16 cellular contexts compared by ENCODE assay signal in the genomic region with DNA sequence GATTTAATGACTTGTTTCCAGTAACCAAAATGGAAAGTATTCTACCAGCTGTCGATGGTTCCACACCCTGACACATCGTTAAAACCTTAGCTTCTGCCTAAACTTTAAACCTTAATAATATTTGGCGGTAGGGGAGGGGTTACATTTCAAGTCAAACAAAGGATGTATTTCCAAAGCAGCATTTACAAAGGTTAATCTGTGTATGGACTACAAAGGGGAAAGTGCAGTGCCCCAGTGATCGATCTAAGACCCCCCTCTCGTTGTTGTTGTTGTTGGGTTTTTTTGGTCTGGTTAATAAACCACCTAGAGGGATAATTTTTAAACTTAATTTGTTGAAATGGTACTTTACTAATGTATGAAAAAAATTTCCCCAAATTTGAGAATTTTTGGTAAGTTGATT. TPM values are rescaled to one million over a fixed set of nuclear protein-coding genes. Genes with fewer than 3 reads are reported as not detected.
DNase-seq lines count a peak whose midpoint lies in the region; ATAC-seq, FAIRE-seq and TF ChIP-seq lines count a peak whose summit lies in the region.
"Had no signal": no experiment of that assay in that cellular context is flagged by ENCODE, and none has a peak within 500 bp of the region (broad histone marks: within the 10 kb centered on the region; RNA-seq: fewer than 3 reads in every experiment).

No MANE protein-coding gene starts in this region.

- H3K36me3 ChIP-seq in iPS-15b (ENCODE audit: control insufficient read depth, insufficient read depth, low read length) (no peaks in the 10 kb centered on the region), sigmoid colon (no peaks in the 10 kb centered on the region)
- H3K36me3 ChIP-seq: BLaER1, MG63, neutrophil had no signal

- TF ChIP-seq CTCF in sigmoid colon (IDR thresholded peaks at IDR 0.05): no peak

- H3K4me3 ChIP-seq in iPS-15b (ENCODE audit: low read depth, low read length): peak overlapping the region; percentile 93
- peak overlapping the region in 1 of 4 donors; percentile 74 for H3K4me3 ChIP-seq in sigmoid colon
- H3K4me3 ChIP-seq: BLaER1 had no signal

- no peaks in the 10 kb centered on the region for H3K9me3 ChIP-seq in iPS-15b (ENCODE audit: control insufficient read depth, insufficient read depth, low read length)
- no peaks in the 10 kb centered on the region for H3K9me3 ChIP-seq in sigmoid colon
- H3K9me3 ChIP-seq: MG63, neutrophil had no signal

- no peak overlapping the region for H3K9ac ChIP-seq in iPS-15b (ENCODE audit: low read depth, low read length)
- H3K9ac ChIP-seq: BLaER1 had no signal

- WGBS in sigmoid colon, 2 donors: 65 to 83% methylated on average over 5 of the region's 5 CpGs

- DNase-seq in GM19239 (ENCODE audit: insufficient read length, low spot score): no peak
- peak; percentile 33 for DNase-seq in SW480 (ENCODE audit: low spot score)
- DNase-seq in sigmoid colon: no peak
- DNase-seq in SHP77 treated with DMSO at 0.1 percent for 48 hours (lab: John Stamatoyannopoulos, UW): no peak
- DNase-seq in hepatic stellate cell (ENCODE audit: low spot score): no peak
- DNase-seq: activated CD4-positive, alpha-beta T cell treated with anti-CD3 and anti-CD28 coated beads for 36 hours; activated T-cell treated with anti-CD3 and anti-CD28 coated beads, Interleukin-2, amount 50 U/mL, for 48 hours; left cardiac atrium; MG63; stimulated activated CD8-positive, alpha-beta memory T cell treated with anti-CD3 and anti-CD28 coated beads, Interleukin-4, amount 100 ng/mL, for 48 hours; T-helper 1 cell had no signal

- intact Hi-C loops in sigmoid colon (cut with DNase I): loop anchor here (2.0 to 5.0 kb wide), 3 partner anchors 34 to 137 kb away; a partner anchor contains a TSS

- peaks cover 20% of the 10 kb centered on the region for H3K4me1 ChIP-seq in iPS-15b (ENCODE audit: control insufficient read depth, insufficient read depth, low read length)
- peaks cover 0 to 16% (median 7%) of the 10 kb centered on the region in 4 donors for H3K4me1 ChIP-seq in sigmoid colon
- H3K4me1 ChIP-seq: BLaER1 had no signal

- H3K27me3 ChIP-seq in iPS-15b (ENCODE audit: control insufficient read depth, insufficient read depth, low read length) (peaks cover 3% of the 10 kb centered on the region), sigmoid colon (no peaks in the 10 kb centered on the region)
- H3K27me3 ChIP-seq: BLaER1, MG63 had no signal

- ATAC-seq in HG03342 (IDR thresholded peaks at IDR 0.05; ENCODE audit: unreplicated experiment) (no peak), GM21528 (IDR thresholded peaks at IDR 0.05; ENCODE audit: low FRiP score, unreplicated experiment) (no peak)
- ATAC-seq: activated CD4-positive, alpha-beta T cell treated with anti-CD3 and anti-CD28 coated beads for 36 hours had no signal

- H3K27ac ChIP-seq in sigmoid colon: peak overlapping the region; percentile 80 to 89 (median 88)
- H3K27ac ChIP-seq: BLaER1, neutrophil had no signal

- no peak for TF ChIP-seq EP300 in sigmoid colon (IDR thresholded peaks at IDR 0.05)

- peak; percentile 42 for FAIRE-seq in GM19239 (lab: Jason Lieb, UNC)

- no peak for TF ChIP-seq POLR2A in sigmoid colon (IDR thresholded peaks at IDR 0.05)

RNA-seq across cellular contexts. Expression of a gene that starts 1.1 kb away (rescaled TPM):
- total RNA-seq in sigmoid colon: 10 to 100 TPM; 22.5 to 32.1 (median 27.6) TPM
- 1 to 10 TPM; 1.4 to 7.4 (median 2.4) TPM for polyA plus RNA-seq in sigmoid colon
- total RNA-seq: activated CD4-positive, alpha-beta T cell treated with anti-CD3 and anti-CD28 coated beads for 36 hours had no signal

RNA-seq across cellular contexts. Expression of a gene that starts 34.5 kb away (rescaled TPM):
- 10 to 100 TPM in 1 of 4 donors, 1 to 10 TPM in 3; 4.9 to 23.5 (median 7.0) TPM for total RNA-seq in sigmoid colon
- polyA plus RNA-seq in sigmoid colon: 1 to 10 TPM; 1.0 to 2.1 (median 1.2) TPM

RNA-seq across cellular contexts. Expression of a gene that starts 56.2 kb away (rescaled TPM):
- 10 to 100 TPM; 13.2 to 15.2 (median 14.6) TPM for total RNA-seq in sigmoid colon
- polyA plus RNA-seq in sigmoid colon: 10 to 100 TPM in 1 of 3 donors, 1 to 10 TPM in 2; 6.2 to 15.6 (median 9.0) TPM
